ENCODE assay signal across 27 cellular contexts in the genomic region with DNA sequence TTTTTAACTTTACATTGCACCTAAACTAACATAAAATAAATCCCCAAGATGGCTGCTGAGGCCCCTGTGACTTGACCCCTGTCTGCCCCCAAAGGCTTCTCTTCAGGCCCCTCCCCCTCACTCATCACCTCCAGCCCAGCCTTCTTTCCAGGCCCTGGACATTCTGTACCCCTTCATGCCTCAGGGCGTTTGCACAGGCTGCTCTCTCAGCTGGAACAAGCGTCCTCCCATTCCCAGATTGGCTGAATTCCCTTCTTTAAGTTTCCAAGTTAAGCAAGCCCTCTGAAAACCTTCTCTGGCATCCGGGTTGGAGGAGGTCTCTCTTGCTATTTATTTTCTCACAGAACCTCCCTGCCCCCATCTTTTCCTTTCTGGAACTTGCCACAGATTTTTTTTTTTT.
DNase-seq lines count a peak whose midpoint lies in the region; ATAC-seq, FAIRE-seq and TF ChIP-seq lines count a peak whose summit lies in the region.
"Had no signal": no experiment of that assay in that cellular context is flagged by ENCODE, and none has a peak within 500 bp of the region (broad histone marks: within the 10 kb centered on the region; RNA-seq: fewer than 3 reads in every experiment).

No MANE protein-coding gene starts in this region.

- H3K36me3 ChIP-seq in GM23338 (ENCODE audit: insufficient read depth): no peaks in the 10 kb centered on the region
- no peaks in the 10 kb centered on the region for H3K36me3 ChIP-seq in Panc1 (ENCODE audit: control insufficient read depth, insufficient read depth, low read length)

- H3K27ac ChIP-seq in GM23338 (ENCODE audit: low read depth) (no peak overlapping the region), Panc1 (ENCODE audit: low read length) (no peak overlapping the region)
- H3K27ac ChIP-seq: A549, RWPE1 had no signal

- 0 out of 2 replicates have a peak, but pooled peaks cover 3% of the 10 kb centered on the region for H3K4me1 ChIP-seq in GM23338 (ENCODE audit: insufficient read depth)
- H3K4me1 ChIP-seq in Panc1 (ENCODE audit: control insufficient read depth, insufficient read depth, low read length): no peaks in the 10 kb centered on the region
- H3K4me1 ChIP-seq: A549 had no signal

- H3K4me2 ChIP-seq in GM23338: no peak overlapping the region
- H3K4me2 ChIP-seq: A549 had no signal

- no peak overlapping the region for H2AFZ ChIP-seq in GM23338

- DNase-seq in GM23338 (ENCODE audit: low spot score) (peak; percentile 5), Panc1 (ENCODE audit: low read depth, low spot score) (no peak), left kidney (ENCODE audit: low read depth, low spot score) (peak; percentile 62), renal cortical epithelial cell (ENCODE audit: low read depth) (peak; percentile 89), Right ventricle myocardium inferior (ENCODE audit: missing footprints) (no peak), HTR-8/SVneo (ENCODE audit: insufficient read length, low spot score) (no peak), H54 (ENCODE audit: insufficient read length, low spot score) (no peak)
- DNase-seq: AML-193; C1 segment of cervical spinal cord; CD4-positive, alpha-beta memory T cell; COR-L47; EL; GF-D8; H7; IMR-90; KG1; NCI-H1092 treated with DMSO at 0.1 percent for 48 hours; NCI-H1436; NCI-H1930; NCI-H2107; NCI-H524; NCI-H82; NK-92 treated with Interleukin-12 subunit alpha and Interleukin-12 subunit beta, amount 100 ng/mL, for 24 hours; SHP77 treated with DMSO at 0.1 percent for 48 hours had no signal

- H3K4me3 ChIP-seq in GM23338: no peak overlapping the region
- H3K4me3 ChIP-seq in Panc1 (ENCODE audit: low read depth in 2 of 2, low read length in 2 of 2): no peak overlapping the region
- H3K4me3 ChIP-seq: A549 had no signal

- BruUV-seq in Panc1 (replicated peaks; lab: Mats Ljungman, UMichigan): TSS peak; percentile 41

- in situ Hi-C loops in Panc1 (cut with HindIII; ENCODE audit: low pct_unique_long_range_greater_than_20kb, low sequenced_read_pairs): no loop called here

- H3K27me3 Mint-ChIP-seq in GM23338 (ENCODE audit: insufficient read depth, low read depth, poor library complexity): no peaks in the 10 kb centered on the region

- CTCF ChIA-PET in Panc1 (lab: Charles Lee): no interaction called here

- intact Hi-C loops in Panc1 (cut with micrococcal nuclease; ENCODE audit: unreplicated experiment): no loop called here
- intact Hi-C loops in Right ventricle myocardium inferior (cut with DNase I): no loop called here

- TF ChIP-seq POLR2A in H54 (IDR thresholded peaks at IDR 0.05; ENCODE audit: low read depth, low read length): no peak

- H3K36me3 Mint-ChIP-seq in GM23338 (ENCODE audit: low read depth): no peaks in the 10 kb centered on the region
- H3K36me3 Mint-ChIP-seq: CD4-positive, alpha-beta memory T cell had no signal

- no peaks in the 10 kb centered on the region; the same call in 2 of the 3 replicates for H3K9me3 Mint-ChIP-seq in GM23338

- H3K4me1 Mint-ChIP-seq in GM23338: peaks cover 14% of the 10 kb centered on the region
- H3K4me1 Mint-ChIP-seq: CD4-positive, alpha-beta memory T cell had no signal

- H3K27me3 ChIP-seq in GM23338 (ENCODE audit: insufficient read depth): no peaks in the 10 kb centered on the region
- H3K27me3 ChIP-seq in Panc1 (ENCODE audit: control insufficient read depth, insufficient read depth, low read length): peaks cover 12% of the 10 kb centered on the region

- peak; percentile 40 for ATAC-seq in GM23338
- no peak for ATAC-seq in Panc1
- no peak for ATAC-seq in Right ventricle myocardium inferior
- ATAC-seq: A549 had no signal

- FAIRE-seq in HTR-8/SVneo (lab: Jason Lieb, UNC) (no peak), H54 (lab: Jason Lieb, UNC) (no peak)
- FAIRE-seq: A549, GM12891 had no signal

- no peaks in the 10 kb centered on the region for H3K9me3 ChIP-seq in Panc1 (ENCODE audit: control insufficient read depth, insufficient read depth, low read depth, low read length)
- H3K9me3 ChIP-seq: A549 had no signal

- no peaks in the 10 kb centered on the region for H3K9me2 ChIP-seq in GM23338 (ENCODE audit: insufficient read depth)

- no peak for TF ChIP-seq CTCF in GM23338 (conservative IDR thresholded peaks at IDR 0.05; ENCODE audit: low read depth in 2 of 2)
- TF ChIP-seq CTCF in Panc1 (IDR thresholded peaks at IDR 0.05): no peak

- H3K4me3 Mint-ChIP-seq in GM23338: no peak overlapping the region
- H3K4me3 Mint-ChIP-seq: CD4-positive, alpha-beta memory T cell had no signal

- no peaks in the 10 kb centered on the region for H4K20me1 ChIP-seq in GM23338 (replicated peaks; ENCODE audit: insufficient read depth)

- H3K27ac Mint-ChIP-seq in GM23338: no peak overlapping the region
- H3K27ac Mint-ChIP-seq: CD4-positive, alpha-beta memory T cell had no signal

- H3F3A ChIP-seq in GM23338 (replicated peaks; ENCODE audit: low read depth): no peaks in the 10 kb centered on the region

- POLR2A ChIA-PET in Panc1 (lab: Charles Lee): no interaction called here

- H3K79me2 ChIP-seq in GM23338 (replicated peaks; ENCODE audit: insufficient read depth): no peaks in the 10 kb centered on the region

TF ChIP-seq in GM23338, 12 proteins besides CTCF, POLR2A, EP300 and RAD21:
- TF ChIP-seq ZNF331 (CRISPR knock-in tag; IDR thresholded peaks at IDR 0.05; ENCODE audit: low read depth): no peak
- no peak for TF ChIP-seq EZH2 (IDR thresholded peaks at IDR 0.05; ENCODE audit: low read depth, unreplicated experiment)
- TF ChIP-seq STAT1 (IDR thresholded peaks at IDR 0.05; ENCODE audit: unreplicated experiment): no peak

Comparison
In these comparisons a context has a peak if more than half of its experiments do, and no peak if none do; other contexts are left out.
1. DNase-seq: peak in GM23338 (single experiment), left kidney (single experiment) and renal cortical epithelial cell (single experiment); none in Panc1 (single experiment), Right ventricle myocardium inferior (single experiment), HTR-8/SVneo (single experiment) and H54 (single experiment).